ENCODE assay signal across 21 cellular contexts in genomic region chr19:53455828-53456227, GRCh38. TPM values are rescaled to one million over a fixed set of nuclear protein-coding genes. Genes with fewer than 3 reads are reported as not detected.
A peak's percentile ranks its signal among the peaks of the same experiment; 100 is the strongest.
DNase-seq lines count a peak whose midpoint lies in the region; ATAC-seq, FAIRE-seq and TF ChIP-seq lines count a peak whose summit lies in the region.
"Had no signal": no experiment of that assay in that cellular context is flagged by ENCODE, and none has a peak within 500 bp of the region (broad histone marks: within the 10 kb centered on the region; RNA-seq: fewer than 3 reads in every experiment).

No MANE protein-coding gene starts in this region.

- 97% methylated on average over 9 of the region's 9 CpGs for WGBS in liver
- WGBS in right lobe of liver (ENCODE audit: insufficient coverage, low coverage, low lambda C conversion rate, missing lambda C conversion rate) = 90% methylated on average over 9 of the region's 9 CpGs
- WGBS in K562 (ENCODE audit: insufficient coverage, low coverage, missing lambda C conversion rate) = 94% methylated on average over 9 of the region's 9 CpGs

- no peak overlapping the region for H2AFZ ChIP-seq in K562 (ENCODE audit: low read depth, low read length)

- ATAC-seq in right lobe of liver (no peak), K562 (no peak), GM21360 (IDR thresholded peaks at IDR 0.05; ENCODE audit: unreplicated experiment) (no peak)
- no peak for ATAC-seq in naive thymus-derived CD4-positive, alpha-beta T cell
- ATAC-seq: GM12878, HepG2 had no signal

- DNase-seq in right lobe of liver (no peak), K562 (ENCODE audit: extremely low read depth in 1 of 4, low spot score in 3 of 4) (no peak), Caco-2 (no peak)
- DNase-seq in naive thymus-derived CD4-positive, alpha-beta T cell = no peak
- DNase-seq in activated naive CD4-positive, alpha-beta T cell treated with anti-CD3 and anti-CD28 coated beads, Interleukin-2, amount 50 U/mL, for 16 hours = no peak
- DNase-seq: Calu3; CD4-positive, alpha-beta memory T cell; DND-41; EL; H9; Kasumi-1; KG1 had no signal

- CTCF ChIA-PET in K562 (lab: Yijun Ruan, JAX; ENCODE audit: low intra/inter-chr PET ratio) = no interaction called here
- CTCF ChIA-PET in naive thymus-derived CD4-positive, alpha-beta T cell (lab: Charles Lee) = no interaction called here
- CTCF ChIA-PET in Caco-2 (lab: Charles Lee) = no interaction called here

- H4K20me1 ChIP-seq in K562 (replicated peaks; ENCODE audit: control insufficient read depth, insufficient read depth, low read length) = no peaks in the 10 kb centered on the region

- TF ChIP-seq RAD21 in liver (IDR thresholded peaks at IDR 0.05) (no peak), K562 (CRISPR knock-in tag; conservative IDR thresholded peaks at IDR 0.05 in 1 of 2, IDR thresholded peaks at IDR 0.05 in 1 of 2) (no peak)

- TF ChIP-seq POLR2A in right lobe of liver (IDR thresholded peaks at IDR 0.05) = no peak
- TF ChIP-seq POLR2A in K562 (conservative IDR thresholded peaks at IDR 0.05) = no peak

- no peak for FAIRE-seq in K562 (lab: Jason Lieb, UNC)
- FAIRE-seq: GM12878, H1, HepG2 had no signal

- H3K4me2 ChIP-seq in K562 (ENCODE audit: insufficient read depth, low read length) = no peak overlapping the region

- POLR2A ChIA-PET in K562 (lab: Yijun Ruan, JAX) = no interaction called here
- POLR2A ChIA-PET in naive thymus-derived CD4-positive, alpha-beta T cell (lab: Charles Lee) = no interaction called here
- POLR2A ChIA-PET in Caco-2 (lab: Charles Lee) = no interaction called here

- no peaks in the 10 kb centered on the region for H3K4me1 ChIP-seq in liver (ENCODE audit: control insufficient read depth in 4 of 4, insufficient read depth in 4 of 4, low read length in 3 of 4)
- H3K4me1 ChIP-seq in right lobe of liver = no peaks in the 10 kb centered on the region
- H3K4me1 ChIP-seq in K562 (replicated peaks in 1 of 2; ENCODE audit: control insufficient read depth in 2 of 2, insufficient read depth in 2 of 2, low read length in 2 of 2) = no peaks in the 10 kb centered on the region
- no peaks in the 10 kb centered on the region for H3K4me1 ChIP-seq in naive thymus-derived CD4-positive, alpha-beta T cell (ENCODE audit: control insufficient read depth in 2 of 2, insufficient read depth in 2 of 2, low read length in 2 of 2)
- 0 out of 2 replicates have a peak, but pooled peaks cover 4% of the 10 kb centered on the region for H3K4me1 ChIP-seq in Caco-2

- no peak overlapping the region for H3K27ac Mint-ChIP-seq in naive thymus-derived CD4-positive, alpha-beta T cell
- no peak overlapping the region for H3K27ac Mint-ChIP-seq in Caco-2 (ENCODE audit: unreplicated experiment)
- H3K27ac Mint-ChIP-seq: B cell; CD4-positive, alpha-beta memory T cell; H9 had no signal

- peaks cover 17 to 98% (median 81%) of the 10 kb centered on the region in 11 donors for H3K9me3 Mint-ChIP-seq in naive thymus-derived CD4-positive, alpha-beta T cell
- peaks cover 56% of the 10 kb centered on the region for H3K9me3 Mint-ChIP-seq in Caco-2 (ENCODE audit: unreplicated experiment)

- H3K9me1 ChIP-seq in K562 (ENCODE audit: control insufficient read depth, insufficient read depth, low read length) = no peaks in the 10 kb centered on the region

- H3K9me3 ChIP-seq in liver (ENCODE audit: control insufficient read depth in 4 of 4, low read length in 3 of 4) (peaks cover 29 to 81% (median 45%) of the 10 kb centered on the region in 4 donors), right lobe of liver (peaks cover 0 to 54% (median 22%) of the 10 kb centered on the region in 4 donors), K562 (replicated peaks; ENCODE audit: control insufficient read depth, insufficient read depth, low read depth, low read length) (peaks cover 38% of the 10 kb centered on the region), Caco-2 (peaks cover 56% of the 10 kb centered on the region)
- peaks cover 13 to 88% (median 37%) of the 10 kb centered on the region in 3 experiments for H3K9me3 ChIP-seq in naive thymus-derived CD4-positive, alpha-beta T cell (ENCODE audit: control insufficient read depth in 2 of 3, low read length in 3 of 3)

- H3K4me1 Mint-ChIP-seq in naive thymus-derived CD4-positive, alpha-beta T cell = no peaks in the 10 kb centered on the region
- H3K4me1 Mint-ChIP-seq in Caco-2 (ENCODE audit: low read depth, unreplicated experiment) = peaks cover 6% of the 10 kb centered on the region
- H3K4me1 Mint-ChIP-seq: B cell; CD4-positive, alpha-beta memory T cell; IgD-negative memory B cell had no signal

- H3K36me3 ChIP-seq in liver (ENCODE audit: control insufficient read depth in 4 of 4, insufficient read depth in 3 of 4, low read depth in 1 of 4, low read length in 3 of 4) (peaks cover 7 to 40% (median 38%) of the 10 kb centered on the region in 4 donors), right lobe of liver (peaks cover 0 to 34% (median 15%) of the 10 kb centered on the region in 4 donors), K562 (ENCODE audit: control insufficient read depth, insufficient read depth, low read length) (peaks cover 37% of the 10 kb centered on the region), Caco-2 (ENCODE audit: control insufficient read depth, insufficient read depth, low read length) (peaks cover 6% of the 10 kb centered on the region)
- H3K36me3 ChIP-seq in naive thymus-derived CD4-positive, alpha-beta T cell (ENCODE audit: control insufficient read depth in 2 of 3, insufficient read depth in 3 of 3, low read length in 3 of 3) = peaks cover 16 to 46% (median 22%) of the 10 kb centered on the region in 3 experiments

- peaks cover 43 to 82% (median 59%) of the 10 kb centered on the region in 5 donors for H3K36me3 Mint-ChIP-seq in naive thymus-derived CD4-positive, alpha-beta T cell
- H3K36me3 Mint-ChIP-seq in Caco-2 (ENCODE audit: insufficient read depth, unreplicated experiment) = peaks cover 91% of the 10 kb centered on the region

- H3K79me2 ChIP-seq in K562 (ENCODE audit: control insufficient read depth, insufficient read depth, low read length) = no peaks in the 10 kb centered on the region

- BruUV-seq in K562 (replicated peaks; lab: Mats Ljungman, UMichigan) (no TSS peak), Caco-2 (replicated peaks; lab: Mats Ljungman, UMichigan) (no TSS peak)

- H3K9ac ChIP-seq in liver (ENCODE audit: low read depth in 1 of 2, low read length in 2 of 2) (no peak overlapping the region), K562 (ENCODE audit: insufficient read depth in 1 of 2, low read depth in 2 of 2, low read length in 2 of 2) (no peak overlapping the region)

- no peak for TF ChIP-seq CTCF in liver (IDR thresholded peaks at IDR 0.05; ENCODE audit: low read depth, low read length, missing input control)
- TF ChIP-seq CTCF in right lobe of liver (IDR thresholded peaks at IDR 0.05) = no peak
- TF ChIP-seq CTCF in K562 (IDR thresholded peaks at IDR 0.05 in 2 of 3, conservative IDR thresholded peaks at IDR 0.05 in 1 of 3; ENCODE audit: insufficient read depth in 2 of 3, low read depth in 1 of 3, low read length in 3 of 3) = no peak
- TF ChIP-seq CTCF in Caco-2 (IDR thresholded peaks at IDR 0.05; ENCODE audit: insufficient read depth in 1 of 2, low read depth in 1 of 2, low read length in 1 of 2, severe bottlenecking in 1 of 2, unreplicated experiment in 1 of 2) = no peak

- H3K4me3 ChIP-seq in liver (ENCODE audit: low read depth in 1 of 3, low read length in 3 of 3) = peak overlapping the region in 2 of 3 donors; percentile 1 to 38
- no peak overlapping the region for H3K4me3 ChIP-seq in right lobe of liver
- no peak overlapping the region for H3K4me3 ChIP-seq in K562
- H3K4me3 ChIP-seq in naive thymus-derived CD4-positive, alpha-beta T cell (ENCODE audit: low read length) = peak overlapping the region; percentile 6
- H3K4me3 ChIP-seq in Caco-2 (ENCODE audit: low read depth, low read length) = no peak overlapping the region
- H3K4me3 ChIP-seq: GM12878 had no signal

- no peak overlapping the region for H3K4me3 Mint-ChIP-seq in naive thymus-derived CD4-positive, alpha-beta T cell
- no peak overlapping the region for H3K4me3 Mint-ChIP-seq in Caco-2 (ENCODE audit: unreplicated experiment)
- H3K4me3 Mint-ChIP-seq: B cell; CD4-positive, alpha-beta memory T cell; H9; IgD-negative memory B cell had no signal

- TF ChIP-seq EP300 in K562 (IDR thresholded peaks at IDR 0.05; ENCODE audit: low read length) = no peak

- H3K27me3 ChIP-seq in liver (ENCODE audit: control insufficient read depth in 4 of 4, insufficient read depth in 4 of 4, low read length in 3 of 4) (no peaks in the 10 kb centered on the region), right lobe of liver (no peaks in the 10 kb centered on the region), K562 (ENCODE audit: control insufficient read depth in 2 of 2, insufficient read depth in 2 of 2, low read length in 2 of 2) (no peaks in the 10 kb centered on the region), Caco-2 (replicated peaks; ENCODE audit: control insufficient read depth, insufficient read depth, low read length) (no peaks in the 10 kb centered on the region)
- H3K27me3 ChIP-seq in naive thymus-derived CD4-positive, alpha-beta T cell (ENCODE audit: control insufficient read depth in 2 of 2, insufficient read depth in 2 of 2, low read length in 2 of 2) = no peaks in the 10 kb centered on the region

- in situ Hi-C loops in K562 (cut with MboI) = no loop called here

- H3K27ac ChIP-seq in liver (ENCODE audit: low read depth in 1 of 2, low read length in 2 of 2) = no peak overlapping the region
- H3K27ac ChIP-seq in right lobe of liver = no peak overlapping the region
- no peak overlapping the region for H3K27ac ChIP-seq in K562 (ENCODE audit: extremely low read depth, low read depth, low read length)
- no peak overlapping the region for H3K27ac ChIP-seq in naive thymus-derived CD4-positive, alpha-beta T cell (ENCODE audit: low read depth, low read length)
- H3K27ac ChIP-seq: 22Rv1, C4-2B had no signal

- intact Hi-C loops in right lobe of liver (cut with DNase I) = no loop called here
- intact Hi-C loops in K562 (cut with micrococcal nuclease) = no loop called here
- intact Hi-C loops in naive thymus-derived CD4-positive, alpha-beta T cell (cut with micrococcal nuclease) = no loop called here
- intact Hi-C loops in Caco-2 (cut with micrococcal nuclease; ENCODE audit: unreplicated experiment) = no loop called here

- no peaks in the 10 kb centered on the region for H3K27me3 Mint-ChIP-seq in naive thymus-derived CD4-positive, alpha-beta T cell
- H3K27me3 Mint-ChIP-seq in Caco-2 (ENCODE audit: insufficient read depth, unreplicated experiment) = no peaks in the 10 kb centered on the region
- H3K27me3 Mint-ChIP-seq: B cell; CD4-positive, alpha-beta memory T cell; IgD-negative memory B cell had no signal

RNA-seq across cellular contexts. Expression of gene ZNF813, which starts 11.7 kb away (rescaled TPM):
- total RNA-seq in liver (1 to 10 TPM; 1.9 to 4.1 TPM), right lobe of liver (1 to 10 TPM in 4 of 6 experiments, under 1 TPM in 2; 0.74 to 1.6 (median 1.1) TPM), K562 (2014; rRNA removed) (3.7 and 5.3 TPM in 2 replicates), K562 (2014; rRNA removed; fragmentation: Illumina TruSeq; extraction: Trizol) (8.0 and 10.8 TPM in 2 replicates), K562 (2015; rRNA removed; fragmentation: Illumina TruSeq; extraction: Trizol) (7.0 and 7.6 TPM in 2 replicates), K562 (2021) (4.8 and 5.6 TPM in 2 replicates), Caco-2 (2022) (7.4 and 7.9 TPM in 2 replicates)
- polyA plus RNA-seq in liver (under 1 TPM; 0.35 to 0.57 TPM), K562 (2011; rRNA removed) (3.3 and 5.5 TPM in 2 replicates), K562 (2014; fragmentation: Illumina TruSeq; extraction: Trizol) (4.6 and 5.0 TPM in 2 replicates), K562 (2014; fragmentation: Nextera tagmentation; extraction: Ambion mirVana) (1 to 10 TPM; 1.3 to 2.7 TPM), K562 (2014; rRNA removed) (2.0 and 2.6 TPM in 2 replicates)
- 5.1 and 19.1 TPM in 2 replicates for total RNA-seq in K562 (2011; cell fraction: chromatin; rRNA removed; ENCODE audit: low replicate concordance)
- 3.2 and 4.2 TPM in 2 replicates for total RNA-seq in K562 (2011; cell fraction: nucleolus; rRNA removed)
- total RNA-seq in K562 (2011; cell fraction: nucleoplasm; rRNA removed) = 4.9 and 5.8 TPM in 2 replicates
- 0.97 and 1.7 TPM in 2 replicates for polyA plus RNA-seq in K562 (2011; cell fraction: cytosol; rRNA removed)
- polyA plus RNA-seq in K562 (2011; cell fraction: nucleus; rRNA removed) = 1.9 and 2.1 TPM in 2 replicates
- 2.9 and 3.3 TPM in 2 replicates for polyA plus RNA-seq in K562 (2012)
- polyA minus RNA-seq in K562 (2011; rRNA and poly(A)+ RNA removed) = 18.0 and 19.1 TPM in 2 replicates
- 5.2 and 7.7 TPM in 2 replicates for polyA minus RNA-seq in K562 (2011; cell fraction: cytosol; rRNA and poly(A)+ RNA removed)
- 3.2 and 6.2 TPM in 2 replicates for polyA minus RNA-seq in K562 (2011; cell fraction: nucleus; rRNA and poly(A)+ RNA removed)
- 10 to 100 TPM in 1 of 5 experiments, 1 to 10 TPM in 4; 2.5 to 11.2 (median 4.6) TPM for total RNA-seq in naive thymus-derived CD4-positive, alpha-beta T cell
- 1 to 10 TPM; 3.9 to 7.0 TPM for polyA plus RNA-seq in naive thymus-derived CD4-positive, alpha-beta T cell
- total RNA-seq: Calu3 had no signal

RNA-seq across cellular contexts. Expression of gene ZNF761, which starts 24.0 kb away (rescaled TPM):
- total RNA-seq in liver (1 to 10 TPM; 6.2 to 6.3 TPM), right lobe of liver (1 to 10 TPM; 2.6 to 4.2 (median 3.4) TPM), K562 (2014; rRNA removed) (10.3 and 11.1 TPM in 2 replicates), K562 (2014; rRNA removed; fragmentation: Illumina TruSeq; extraction: Trizol) (19.6 and 19.7 TPM in 2 replicates), K562 (2015; rRNA removed; fragmentation: Illumina TruSeq; extraction: Trizol) (15.1 and 18.1 TPM in 2 replicates), K562 (2021) (11.3 and 11.8 TPM in 2 replicates), Caco-2 (2022) (19.3 and 20.0 TPM in 2 replicates)
- polyA plus RNA-seq in liver (1 to 10 TPM; 2.7 to 4.0 TPM), K562 (2011; rRNA removed) (17.9 and 25.2 TPM in 2 replicates), K562 (2014; fragmentation: Illumina TruSeq; extraction: Trizol) (16.3 and 17.0 TPM in 2 replicates), K562 (2014; fragmentation: Nextera tagmentation; extraction: Ambion mirVana) (10 to 100 TPM; 13.0 to 30.2 TPM), K562 (2014; rRNA removed) (10.3 and 10.5 TPM in 2 replicates)
- total RNA-seq in K562 (2011; cell fraction: chromatin; rRNA removed; ENCODE audit: low replicate concordance) = 14.6 and 49.9 TPM in 2 replicates
- total RNA-seq in K562 (2011; cell fraction: nucleolus; rRNA removed) = 12.7 and 17.0 TPM in 2 replicates
- total RNA-seq in K562 (2011; cell fraction: nucleoplasm; rRNA removed) = 23.3 and 24.8 TPM in 2 replicates
- 8.1 and 11.7 TPM in 2 replicates for polyA plus RNA-seq in K562 (2011; cell fraction: cytosol; rRNA removed)
- 14.3 and 15.7 TPM in 2 replicates for polyA plus RNA-seq in K562 (2011; cell fraction: nucleus; rRNA removed)
- polyA plus RNA-seq in K562 (2012) = 9.6 and 11.1 TPM in 2 replicates
- polyA minus RNA-seq in K562 (2011; rRNA and poly(A)+ RNA removed) = 29.5 and 29.7 TPM in 2 replicates
- polyA minus RNA-seq in K562 (2011; cell fraction: cytosol; rRNA and poly(A)+ RNA removed) = 9.3 and 9.4 TPM in 2 replicates
- 7.4 and 9.2 TPM in 2 replicates for polyA minus RNA-seq in K562 (2011; cell fraction: nucleus; rRNA and poly(A)+ RNA removed)
- 10 to 100 TPM in 3 of 5 experiments, 1 to 10 TPM in 2; 8.0 to 18.8 (median 13.1) TPM for total RNA-seq in naive thymus-derived CD4-positive, alpha-beta T cell
- 10 to 100 TPM; 12.6 to 13.9 TPM for polyA plus RNA-seq in naive thymus-derived CD4-positive, alpha-beta T cell

Comparison
In these comparisons a context has a peak if more than half of its experiments do, and no peak if none do; other contexts are left out.
1. H3K4me3 ChIP-seq: peak in liver (2 of 3) and naive thymus-derived CD4-positive, alpha-beta T cell (single experiment); none in right lobe of liver (0 of 3), K562 (single experiment) and Caco-2 (single experiment).